ENCODE assay signal across 8 cellular contexts in the genomic region with DNA sequence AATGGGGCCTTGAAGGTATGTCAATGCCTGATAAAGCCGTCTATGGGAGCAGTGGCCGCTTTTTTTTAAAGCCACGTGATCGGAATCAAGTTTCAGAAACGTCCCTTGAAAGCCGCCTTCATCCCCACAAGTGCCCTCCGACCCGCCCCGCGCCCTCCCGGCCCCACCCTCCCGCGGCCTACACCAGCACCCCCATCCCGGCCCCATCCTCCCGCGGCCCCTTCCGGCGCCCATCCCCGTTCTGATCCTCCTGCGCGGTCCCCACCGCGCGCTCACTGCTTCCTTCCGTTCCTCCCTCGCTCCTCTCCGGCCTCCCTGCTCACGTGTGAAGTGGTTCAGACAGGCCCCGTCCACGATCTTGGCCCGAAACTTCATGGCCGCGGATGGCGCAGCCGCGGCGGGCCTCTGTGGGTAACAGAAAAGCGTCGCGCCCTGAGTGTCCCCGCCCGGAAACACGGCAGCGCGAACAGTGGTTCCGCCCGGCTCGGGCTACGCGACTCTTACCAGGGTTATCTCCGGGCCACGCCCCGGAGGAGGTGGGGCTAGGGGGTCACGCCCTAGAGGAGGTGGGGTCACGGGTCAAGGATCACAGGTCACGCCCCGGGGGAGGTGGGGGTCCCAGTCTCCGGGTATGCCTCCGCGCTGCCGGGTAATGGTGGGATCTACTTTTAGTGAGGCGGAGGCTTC. TPM values are rescaled to one million over a fixed set of nuclear protein-coding genes. Genes with fewer than 3 reads are reported as not detected.
DNase-seq lines count a peak whose midpoint lies in the region; ATAC-seq, FAIRE-seq and TF ChIP-seq lines count a peak whose summit lies in the region.

A gene (minus strand): TSS at position 471 of the 687 bp plus-strand sequence. CDS start 96 bp downstream, at position 375.

- TF ChIP-seq CTCF in right atrium auricular region (IDR thresholded peaks at IDR 0.05) = no peak

- peak within 1 kb of the TSS; percentile 77 for H3K27ac ChIP-seq in angular gyrus (ENCODE audit: low read depth, low read length)
- H3K27ac ChIP-seq in right atrium auricular region = peak within 1 kb of the TSS; percentile 89 to 92

- peak within 1 kb of the TSS; percentile 67 to 81 for H3K4me3 ChIP-seq in right atrium auricular region

- H3K36me3 ChIP-seq in right atrium auricular region = peaks cover 40% of the 10 kb centered on the region

- H3K4me1 ChIP-seq in right atrium auricular region = peaks cover 0 to 15% of the 10 kb centered on the region in 2 donors

- peak; percentile 99 for FAIRE-seq in urothelium cell line (lab: Jason Lieb, UNC)

- ATAC-seq in GM18502 (IDR thresholded peaks at IDR 0.05; ENCODE audit: poor library complexity, unreplicated experiment) = peak; percentile 99
- ATAC-seq in HG02938 (IDR thresholded peaks at IDR 0.05; ENCODE audit: unreplicated experiment) = peak; percentile 97

- H3K9me3 ChIP-seq in right atrium auricular region = no peaks in the 10 kb centered on the region

- DNase-seq in NCI-H187 treated with DMSO at 0.1 percent for 48 hours (lab: John Stamatoyannopoulos, UW) = peak; percentile 75
- DNase-seq in T-helper 2 cell = peak; percentile 75 to 97 (median 85)
- DNase-seq in right atrium auricular region (ENCODE audit: low spot score) = peak; percentile 94
- DNase-seq in pulmonary artery endothelial cell (ENCODE audit: low read depth, low spot score) = peak; percentile 26
- peak; percentile 98 for DNase-seq in urothelium cell line (ENCODE audit: low spot score)

- H3K27me3 ChIP-seq in right atrium auricular region = no peaks in the 10 kb centered on the region

RNA-seq across cellular contexts. Expression of the gene that starts here (rescaled TPM):
- total RNA-seq in right atrium auricular region (10 to 100 TPM; 19.7 to 25.4 TPM), pulmonary artery endothelial cell (19.2 and 28.5 TPM in 2 replicates)

Comparison
In these comparisons a context has a peak if more than half of its experiments do, and no peak if none do; other contexts are left out.
1. Peak in every context shown above with its lines: DNase-seq, ATAC-seq, H3K4me3 ChIP-seq and H3K27ac ChIP-seq.
2. DNase-seq: peak in every context shown above with its lines; median percentile 98 in urothelium cell line; 94 in right atrium auricular region; 85 in T-helper 2 cell; 75 in NCI-H187 treated with DMSO at 0.1 percent for 48 hours; 26 in pulmonary artery endothelial cell.